17 cellular contexts compared by ENCODE assay signal in genomic region chr7:55056068-55056467, GRCh38.
"Had no signal": no experiment of that assay in that cellular context is flagged by ENCODE, and none has a peak within 500 bp of the region (broad histone marks: within the 10 kb centered on the region; RNA-seq: fewer than 3 reads in every experiment).

No MANE protein-coding gene starts in this region.

- H2AFZ ChIP-seq: parathyroid adenoma had no signal

- H3K4me1 Mint-ChIP-seq: activated naive CD4-positive, alpha-beta T cell treated with anti-CD3 and anti-CD28 coated beads, Interleukin-2, amount 50 U/mL, for 24 hours; stimulated activated naive B cell treated with anti-CD40 and anti-IgM and Interleukin-4, amounts not matched to agents 10 μg/mL and 1 μg/mL and 100 μg/mL, for 72 hours had no signal

- H3K36me3 Mint-ChIP-seq: activated naive CD4-positive, alpha-beta T cell treated with anti-CD3 and anti-CD28 coated beads, Interleukin-2, amount 50 U/mL, for 24 hours; stimulated activated naive B cell treated with anti-CD40 and anti-IgM and Interleukin-4, amounts not matched to agents 10 μg/mL and 1 μg/mL and 100 μg/mL, for 72 hours had no signal

- DNase-seq: activated CD4-positive, alpha-beta T cell treated with anti-CD3 and anti-CD28 coated beads, Interleukin-2, amount 50 U/mL, for 4 hours; activated CD4-positive, CD25-positive, alpha-beta regulatory T cell treated with anti-CD3 and anti-CD28 coated beads, Interleukin-2, amount 50 U/mL, for 72 hours; activated T-cell treated with anti-CD3 and anti-CD28 coated beads, Interleukin-2, amount 50 U/mL, for 1 hour; amniotic stem cell; body of pancreas; effector memory CD4-positive, alpha-beta T cell; heart left ventricle; islet precursor cell; left ventricle myocardium superior; retina; stimulated activated naive B cell treated with anti-CD40 and anti-IgM and Interleukin-4, amounts not matched to agents 10 μg/mL and 1 μg/mL and 100 μg/mL, for 72 hours; substantia nigra; T-helper 9 cell; upper lobe of right lung had no signal

- H3K4me3 ChIP-seq: body of pancreas, heart left ventricle, upper lobe of right lung had no signal

- H3K27me3 ChIP-seq: body of pancreas, heart left ventricle, upper lobe of right lung had no signal

- H3K9me3 ChIP-seq: body of pancreas, heart left ventricle, upper lobe of right lung had no signal

- H3K79me2 ChIP-seq: parathyroid adenoma had no signal

- H3K27ac ChIP-seq: body of pancreas, parathyroid adenoma, upper lobe of right lung had no signal

- ATAC-seq: body of pancreas; stimulated activated naive B cell treated with anti-CD40 and anti-IgM and Interleukin-4, amounts not matched to agents 10 μg/mL and 1 μg/mL and 100 μg/mL, for 72 hours; upper lobe of right lung had no signal

- H3K9me3 Mint-ChIP-seq: activated naive CD4-positive, alpha-beta T cell treated with anti-CD3 and anti-CD28 coated beads, Interleukin-2, amount 50 U/mL, for 24 hours; neural crest cell had no signal

- H3K4me3 Mint-ChIP-seq: activated naive CD4-positive, alpha-beta T cell treated with anti-CD3 and anti-CD28 coated beads, Interleukin-2, amount 50 U/mL, for 24 hours; neural crest cell; stimulated activated naive B cell treated with anti-CD40 and anti-IgM and Interleukin-4, amounts not matched to agents 10 μg/mL and 1 μg/mL and 100 μg/mL, for 72 hours had no signal

- H3K4me1 ChIP-seq: body of pancreas, parathyroid adenoma had no signal

- H3K9ac ChIP-seq: parathyroid adenoma had no signal

- H3K27ac Mint-ChIP-seq: activated naive CD4-positive, alpha-beta T cell treated with anti-CD3 and anti-CD28 coated beads, Interleukin-2, amount 50 U/mL, for 24 hours; stimulated activated naive B cell treated with anti-CD40 and anti-IgM and Interleukin-4, amounts not matched to agents 10 μg/mL and 1 μg/mL and 100 μg/mL, for 72 hours had no signal

- H3K36me3 ChIP-seq: heart left ventricle, upper lobe of right lung had no signal
